ENCODE assay signal across 1 cellular context in the genomic region with DNA sequence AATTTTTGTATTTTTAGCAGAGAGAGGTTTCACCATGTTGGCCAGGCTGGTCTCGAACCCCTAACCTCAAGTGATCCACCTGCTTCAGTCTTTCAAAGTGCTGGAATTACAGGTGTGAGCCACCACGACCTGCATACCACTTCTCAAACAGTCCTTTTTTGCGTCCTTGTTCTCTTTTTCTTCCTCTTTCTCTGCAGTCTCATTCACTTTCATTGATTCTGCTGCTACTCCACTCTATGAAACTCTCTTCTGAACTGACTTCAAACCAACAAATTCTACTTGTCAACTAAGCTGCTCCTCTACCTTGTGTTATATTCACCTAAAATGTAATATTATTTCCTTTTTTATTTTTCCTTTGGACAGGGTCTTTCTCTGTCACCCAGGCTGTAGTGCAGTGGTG.
TF ChIP-seq lines count a peak whose summit lies in the region.

No MANE protein-coding gene starts in this region.

TF ChIP-seq in WTC11, 78 proteins besides CTCF, POLR2A, EP300 and RAD21 (continued from another document):
- TF ChIP-seq KAT7 (CRISPR knock-in tag; IDR thresholded peaks at IDR 0.05; ENCODE audit: borderline replicate concordance) (no peak), CREM (CRISPR knock-in tag; IDR thresholded peaks at IDR 0.05) (no peak), ZBTB21 (CRISPR knock-in tag; IDR thresholded peaks at IDR 0.05; ENCODE audit: borderline replicate concordance) (no peak), SMAD3 (CRISPR knock-in tag; IDR thresholded peaks at IDR 0.05; ENCODE audit: borderline replicate concordance) (no peak), CBFB (CRISPR knock-in tag; IDR thresholded peaks at IDR 0.05; ENCODE audit: low read depth) (no peak), ZNF263 (CRISPR knock-in tag; IDR thresholded peaks at IDR 0.05; ENCODE audit: low read depth) (no peak), ZNF416 (CRISPR knock-in tag; IDR thresholded peaks at IDR 0.05) (no peak)
- TF ChIP-seq, protein P1, sequence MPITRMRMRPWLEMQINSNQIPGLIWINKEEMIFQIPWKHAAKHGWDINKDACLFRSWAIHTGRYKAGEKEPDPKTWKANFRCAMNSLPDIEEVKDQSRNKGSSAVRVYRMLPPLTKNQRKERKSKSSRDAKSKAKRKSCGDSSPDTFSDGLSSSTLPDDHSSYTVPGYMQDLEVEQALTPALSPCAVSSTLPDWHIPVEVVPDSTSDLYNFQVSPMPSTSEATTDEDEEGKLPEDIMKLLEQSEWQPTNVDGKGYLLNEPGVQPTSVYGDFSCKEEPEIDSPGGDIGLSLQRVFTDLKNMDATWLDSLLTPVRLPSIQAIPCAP (CRISPR knock-in tag; IDR thresholded peaks at IDR 0.05) = no peak
- TF ChIP-seq, protein P2, sequence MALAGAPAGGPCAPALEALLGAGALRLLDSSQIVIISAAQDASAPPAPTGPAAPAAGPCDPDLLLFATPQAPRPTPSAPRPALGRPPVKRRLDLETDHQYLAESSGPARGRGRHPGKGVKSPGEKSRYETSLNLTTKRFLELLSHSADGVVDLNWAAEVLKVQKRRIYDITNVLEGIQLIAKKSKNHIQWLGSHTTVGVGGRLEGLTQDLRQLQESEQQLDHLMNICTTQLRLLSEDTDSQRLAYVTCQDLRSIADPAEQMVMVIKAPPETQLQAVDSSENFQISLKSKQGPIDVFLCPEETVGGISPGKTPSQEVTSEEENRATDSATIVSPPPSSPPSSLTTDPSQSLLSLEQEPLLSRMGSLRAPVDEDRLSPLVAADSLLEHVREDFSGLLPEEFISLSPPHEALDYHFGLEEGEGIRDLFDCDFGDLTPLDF (CRISPR knock-in tag; IDR thresholded peaks at IDR 0.05) = no peak
- TF ChIP-seq, protein P3, sequence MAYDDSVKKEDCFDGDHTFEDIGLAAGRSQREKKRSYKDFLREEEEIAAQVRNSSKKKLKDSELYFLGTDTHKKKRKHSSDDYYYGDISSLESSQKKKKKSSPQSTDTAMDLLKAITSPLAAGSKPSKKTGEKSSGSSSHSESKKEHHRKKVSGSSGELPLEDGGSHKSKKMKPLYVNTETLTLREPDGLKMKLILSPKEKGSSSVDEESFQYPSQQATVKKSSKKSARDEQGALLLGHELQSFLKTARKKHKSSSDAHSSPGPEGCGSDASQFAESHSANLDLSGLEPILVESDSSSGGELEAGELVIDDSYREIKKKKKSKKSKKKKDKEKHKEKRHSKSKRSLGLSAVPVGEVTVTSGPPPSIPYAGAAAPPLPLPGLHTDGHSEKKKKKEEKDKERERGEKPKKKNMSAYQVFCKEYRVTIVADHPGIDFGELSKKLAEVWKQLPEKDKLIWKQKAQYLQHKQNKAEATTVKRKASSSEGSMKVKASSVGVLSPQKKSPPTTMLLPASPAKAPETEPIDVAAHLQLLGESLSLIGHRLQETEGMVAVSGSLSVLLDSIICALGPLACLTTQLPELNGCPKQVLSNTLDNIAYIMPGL (CRISPR knock-in tag; IDR thresholded peaks at IDR 0.05) = no peak
